ENCODE assay signal across 21 cellular contexts in the genomic region with DNA sequence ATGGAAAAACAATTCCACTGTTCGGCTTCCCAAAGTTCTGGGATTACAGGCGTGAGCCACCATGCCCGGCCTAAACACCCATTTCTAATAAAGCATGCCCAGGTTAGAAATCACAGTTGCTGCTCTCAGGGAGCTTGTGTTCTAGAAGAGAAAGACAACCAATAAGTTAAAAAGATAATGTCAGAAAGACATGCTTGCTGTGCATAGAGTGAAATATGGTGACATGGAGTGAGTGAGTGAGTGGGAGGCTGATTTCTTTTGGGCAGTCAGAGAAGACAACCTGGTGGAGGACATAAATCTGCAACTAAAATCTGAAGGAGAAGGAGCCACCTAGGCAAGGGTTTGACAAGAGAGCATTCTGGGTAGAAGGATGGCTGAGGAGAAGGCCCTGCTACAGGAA.
"Had no signal": no experiment of that assay in that cellular context is flagged by ENCODE, and none has a peak within 500 bp of the region (broad histone marks: within the 10 kb centered on the region; RNA-seq: fewer than 3 reads in every experiment).

No MANE protein-coding gene starts in this region.

- DNase-seq: activated CD4-positive, alpha-beta memory T cell treated with anti-CD3 and anti-CD28 coated beads for 36 hours; activated CD4-positive, alpha-beta T cell treated with anti-CD3 and anti-CD28 coated beads, Interleukin-2, amount 10 ng/mL, durations not matched to agents 24 days and 14 days; activated CD8-positive, alpha-beta memory T cell treated with anti-CD3 and anti-CD28 coated beads, Interleukin-2, amount 50 U/mL, for 48 hours; activated naive CD8-positive, alpha-beta T cell treated with anti-CD3 and anti-CD28 coated beads, Interleukin-2, amount 10 ng/mL, durations not matched to agents 7 days and 5 days; activated T-cell treated with anti-CD3 and anti-CD28 coated beads, Interleukin-2, amount 50 U/mL, for 48 hours; brain microvascular endothelial cell; caudate nucleus; cortex of kidney; foreskin keratinocyte; heart right ventricle; left lung; lower lobe of right lung; mesenchymal stem cell; nucleus accumbens; right lobe of liver; stimulated activated CD4-positive, alpha-beta T cell treated with anti-CD3 and anti-CD28 coated beads, Interleukin-2, amount 100 ng/mL, for 48 hours; stimulated activated naive CD8-positive, alpha-beta T cell treated with anti-CD3 and anti-CD28 coated beads, Interleukin-15, Interleukin-2, amounts not matched to agents 100 U/mL and 50 U/mL, for 24 hours; T-helper 1 cell; testis; transverse colon had no signal

- H3K27ac Mint-ChIP-seq: activated CD4-positive, alpha-beta memory T cell treated with anti-CD3 and anti-CD28 coated beads for 36 hours; activated CD4-positive, alpha-beta T cell treated with anti-CD3 and anti-CD28 coated beads, Interleukin-2, amount 10 ng/mL, durations not matched to agents 24 days and 14 days; activated naive CD8-positive, alpha-beta T cell treated with anti-CD3 and anti-CD28 coated beads, Interleukin-2, amount 10 ng/mL, durations not matched to agents 7 days and 5 days; activated T-helper 2 cell treated with anti-CD3 and anti-CD28 coated beads, Interferon-gamma antibody, Interleukin-2, Interleukin-4, amounts not matched to agents 10 μg/mL and 5 μg/mL and 100 μg/mL, durations not matched to agents 14 hours and 24 hours and 36 hours had no signal

- H3K27me3 Mint-ChIP-seq: activated CD4-positive, alpha-beta memory T cell treated with anti-CD3 and anti-CD28 coated beads for 36 hours; activated CD4-positive, alpha-beta T cell treated with anti-CD3 and anti-CD28 coated beads, Interleukin-2, amount 10 ng/mL, durations not matched to agents 24 days and 14 days; activated naive CD8-positive, alpha-beta T cell treated with anti-CD3 and anti-CD28 coated beads, Interleukin-2, amount 10 ng/mL, durations not matched to agents 7 days and 5 days had no signal

- H3K36me3 Mint-ChIP-seq: activated CD4-positive, alpha-beta memory T cell treated with anti-CD3 and anti-CD28 coated beads for 36 hours had no signal

- H3K9me3 Mint-ChIP-seq: activated CD4-positive, alpha-beta memory T cell treated with anti-CD3 and anti-CD28 coated beads for 36 hours; activated CD4-positive, alpha-beta T cell treated with anti-CD3 and anti-CD28 coated beads, Interleukin-2, amount 10 ng/mL, durations not matched to agents 24 days and 14 days; activated naive CD8-positive, alpha-beta T cell treated with anti-CD3 and anti-CD28 coated beads, Interleukin-2, amount 10 ng/mL, durations not matched to agents 7 days and 5 days; activated T-helper 2 cell treated with anti-CD3 and anti-CD28 coated beads, Interferon-gamma antibody, Interleukin-2, Interleukin-4, amounts not matched to agents 10 μg/mL and 5 μg/mL and 100 μg/mL, durations not matched to agents 14 hours and 24 hours and 36 hours had no signal

- ATAC-seq: foreskin keratinocyte; heart right ventricle; left lung; lower lobe of right lung; right lobe of liver; stimulated activated naive CD8-positive, alpha-beta T cell treated with anti-CD3 and anti-CD28 coated beads, Interleukin-15, Interleukin-2, amounts not matched to agents 100 U/mL and 50 U/mL, for 24 hours had no signal

- H3K4me3 Mint-ChIP-seq: activated CD4-positive, alpha-beta memory T cell treated with anti-CD3 and anti-CD28 coated beads for 36 hours; activated CD4-positive, alpha-beta T cell treated with anti-CD3 and anti-CD28 coated beads, Interleukin-2, amount 10 ng/mL, durations not matched to agents 24 days and 14 days; activated naive CD8-positive, alpha-beta T cell treated with anti-CD3 and anti-CD28 coated beads, Interleukin-2, amount 10 ng/mL, durations not matched to agents 7 days and 5 days had no signal
